ENCODE assay signal across 17 cellular contexts in the genomic region with DNA sequence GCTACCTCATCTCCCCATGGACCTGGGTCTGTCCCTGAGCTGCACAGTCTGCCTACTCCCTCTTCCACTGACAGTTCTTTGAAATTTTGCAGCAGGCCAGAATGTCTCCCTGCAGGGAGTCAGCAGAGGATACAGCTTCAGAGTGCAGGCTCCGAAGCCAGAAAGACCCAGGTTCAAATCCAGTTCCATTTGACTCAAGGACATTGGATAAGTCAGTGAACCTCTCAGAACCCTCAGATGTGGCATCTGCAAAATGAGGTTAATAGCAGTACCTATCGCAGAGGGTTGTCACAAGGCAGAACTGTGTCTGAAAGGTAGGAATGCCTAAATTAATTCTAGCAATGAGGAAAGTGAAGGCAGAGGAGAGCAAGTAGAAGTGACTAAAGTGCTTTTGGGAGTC.
"Had no signal": no experiment of that assay in that cellular context is flagged by ENCODE, and none has a peak within 500 bp of the region (broad histone marks: within the 10 kb centered on the region; RNA-seq: fewer than 3 reads in every experiment).

No MANE protein-coding gene starts in this region.

- DNase-seq: Kasumi-1, MM.1S, NCI-H1092 treated with DMSO at 0.1 percent for 48 hours, NCI-H187, NCI-H2081 treated with DMSO at 0.1 percent for 48 hours, NCI-H2227 treated with DMSO at 0.1 percent for 48 hours, NCI-H526 treated with DMSO at 0.1 percent for 48 hours, NCI-H774, Right ventricle myocardium superior, RPMI8226, SIG-M5 had no signal

- H3K27me3 ChIP-seq: SJSA1 had no signal

- H3K4me3 ChIP-seq: K562, SJSA1, SK-N-MC had no signal

- H3K4me1 ChIP-seq: SJSA1 had no signal

- H3K36me3 Mint-ChIP-seq: IgD-negative memory B cell had no signal

- H3K4me2 ChIP-seq: KMS-11 had no signal

- H3K9ac ChIP-seq: KMS-11 had no signal

- H3K36me3 ChIP-seq: SJSA1 had no signal

- H3K27ac Mint-ChIP-seq: IgD-negative memory B cell had no signal

- H3K9me3 Mint-ChIP-seq: IgD-negative memory B cell had no signal

- H3K4me3 Mint-ChIP-seq: IgD-negative memory B cell had no signal

- H3K27ac ChIP-seq: HL-60, KMS-11, SJSA1, SK-N-MC had no signal

- H3K4me1 Mint-ChIP-seq: IgD-negative memory B cell had no signal

- ATAC-seq: K562 had no signal

- H3K9me3 ChIP-seq: SJSA1 had no signal
